In genomic region chr9:7799934-7800285, GRCh38 we compare ENCODE assay signal across 8 cellular contexts. TPM values are rescaled to one million over a fixed set of nuclear protein-coding genes. Genes with fewer than 3 reads are reported as not detected.
DNase-seq lines count a peak whose midpoint lies in the region; ATAC-seq, FAIRE-seq and TF ChIP-seq lines count a peak whose summit lies in the region.

No MANE protein-coding gene starts in this region.

- POLR2A ChIA-PET in activated CD4-positive, alpha-beta memory T cell treated with anti-CD3 and anti-CD28 coated beads, Interleukin-2, amount 10 ng/mL, durations not matched to agents 7 days and 5 days (lab: Charles Lee): interaction anchor here (1.7 to 2.7 kb wide), 2 partner anchors 136 to 177 kb away, joined by 7 to 10 read pairs; no protein-coding TSS in a partner anchor
- POLR2A ChIA-PET in HepG2 (lab: Yijun Ruan, JAX): no interaction called here

- H3K9me3 ChIP-seq in HepG2 (ENCODE audit: low read length) (no peaks in the 10 kb centered on the region), upper lobe of left lung (no peaks in the 10 kb centered on the region)

- FAIRE-seq in HepG2 (lab: Jason Lieb, UNC): no peak

- H3K4me3 ChIP-seq in HepG2 (replicated peaks in 1 of 3; ENCODE audit: insufficient read depth in 1 of 3, low read depth in 2 of 3, low read length in 3 of 3) (peak overlapping the region; percentile 85 to 86 (median 86)), upper lobe of left lung (peak overlapping the region in 3 of 4 donors; percentile 71 to 89 (median 75))

- H3K36me3 Mint-ChIP-seq in activated CD4-positive, alpha-beta memory T cell treated with anti-CD3 and anti-CD28 coated beads, Interleukin-2, amount 10 ng/mL, durations not matched to agents 7 days and 5 days (ENCODE audit: low read depth): peaks cover 28% of the 10 kb centered on the region

- no peak overlapping the region for H3K9ac ChIP-seq in HepG2 (ENCODE audit: insufficient read depth, low read depth, low read length)

- CTCF ChIA-PET in activated CD4-positive, alpha-beta memory T cell treated with anti-CD3 and anti-CD28 coated beads, Interleukin-2, amount 10 ng/mL, durations not matched to agents 7 days and 5 days (lab: Charles Lee): no interaction called here
- CTCF ChIA-PET in HepG2 (lab: Yijun Ruan, JAX; ENCODE audit: low intra/inter-chr PET ratio, low total read pairs): no interaction called here

- TF ChIP-seq EP300 in HepG2 (IDR thresholded peaks at IDR 0.05; ENCODE audit: low read depth in 2 of 2, low read length in 2 of 2) (no peak), HepG2 (CRISPR knock-in tag; IDR thresholded peaks at IDR 0.05; ENCODE audit: borderline replicate concordance) (no peak), upper lobe of left lung (IDR thresholded peaks at IDR 0.05) (no peak)

- intact Hi-C loops in HepG2 (cut with micrococcal nuclease; ENCODE audit: unreplicated experiment): no loop called here
- intact Hi-C loops in posterior vena cava (cut with DNase I): no loop called here

- peak overlapping the region; percentile 91 for H3K27ac Mint-ChIP-seq in activated CD4-positive, alpha-beta memory T cell treated with anti-CD3 and anti-CD28 coated beads, Interleukin-2, amount 10 ng/mL, durations not matched to agents 7 days and 5 days

- no peak for DNase-seq in activated CD4-positive, alpha-beta memory T cell treated with anti-CD3 and anti-CD28 coated beads, Interleukin-2, amount 10 ng/mL, durations not matched to agents 7 days and 5 days
- DNase-seq in HepG2 (ENCODE audit: low spot score) (no peak), upper lobe of left lung (no peak), 8988T (no peak), posterior vena cava (ENCODE audit: low spot score) (no peak), NCI-H1436 treated with DMSO at 0.1 percent for 48 hours (lab: John Stamatoyannopoulos, UW) (no peak)

- TF ChIP-seq POLR2A in HepG2 (IDR thresholded peaks at IDR 0.05; ENCODE audit: insufficient read depth in 1 of 2, low read depth in 2 of 2, low read length in 2 of 2) (no peak), upper lobe of left lung (IDR thresholded peaks at IDR 0.05) (no peak)

- H3K27ac ChIP-seq in HepG2 (ENCODE audit: extremely low read length, insufficient read depth, low read length) (no peak overlapping the region), upper lobe of left lung (peak overlapping the region; percentile 83 to 91 (median 86))

- in situ Hi-C loops in HepG2 (cut with HindIII; ENCODE audit: extremely low pct_ligation_motif_present, low pct_unique_long_range_greater_than_20kb): no loop called here

- BruUV-seq in HepG2 (replicated peaks; lab: Mats Ljungman, UMichigan): no TSS peak

- H3K36me3 ChIP-seq in HepG2 (replicated peaks in 1 of 2; ENCODE audit: control insufficient read depth in 1 of 2, insufficient read depth in 2 of 2, low read length in 2 of 2): peaks cover 0 to 7% of the 10 kb centered on the region in 2 experiments; a peak in 3 of 5 replicates
- peaks cover 0 to 20% (median 8%) of the 10 kb centered on the region in 4 donors for H3K36me3 ChIP-seq in upper lobe of left lung

- H3K4me3 Mint-ChIP-seq in activated CD4-positive, alpha-beta memory T cell treated with anti-CD3 and anti-CD28 coated beads, Interleukin-2, amount 10 ng/mL, durations not matched to agents 7 days and 5 days: peak overlapping the region; percentile 93

- H3K27me3 Mint-ChIP-seq in activated CD4-positive, alpha-beta memory T cell treated with anti-CD3 and anti-CD28 coated beads, Interleukin-2, amount 10 ng/mL, durations not matched to agents 7 days and 5 days: no peaks in the 10 kb centered on the region

- TF ChIP-seq RAD21 in HepG2 (CRISPR knock-in tag; IDR thresholded peaks at IDR 0.05): no peak

- WGBS in HepG2 (ENCODE audit: low lambda C conversion rate): 56% methylated on average over 5 of the region's 8 CpGs
- WGBS in upper lobe of left lung, 2 donors: 28 to 41% methylated on average over 6 to 8 of the region's 8 CpGs

- peaks cover 10% of the 10 kb centered on the region for H3K79me2 ChIP-seq in HepG2 (ENCODE audit: insufficient read depth, low read length)

- TF ChIP-seq CTCF in HepG2 (CRISPR knock-in tag; IDR thresholded peaks at IDR 0.05) (no peak), upper lobe of left lung (IDR thresholded peaks at IDR 0.05) (no peak)

- ATAC-seq in GM18870 (IDR thresholded peaks at IDR 0.05; ENCODE audit: unreplicated experiment): peak; percentile 24
- ATAC-seq in HG02973 (IDR thresholded peaks at IDR 0.05; ENCODE audit: unreplicated experiment): peak; percentile 29
- peak; percentile 11; the same call in 1 of the 3 replicates for ATAC-seq in HepG2
- ATAC-seq in upper lobe of left lung (ENCODE audit: low FRiP score in 2 of 2): peak in 1 of 2 donors; percentile 43

- H2AFZ ChIP-seq in HepG2 (ENCODE audit: low read length): peak overlapping the region; percentile 93

- H4K20me1 ChIP-seq in HepG2 (ENCODE audit: insufficient read depth, low read length): no peaks in the 10 kb centered on the region

- peaks cover 18% of the 10 kb centered on the region for H3K4me1 ChIP-seq in HepG2 (ENCODE audit: insufficient read depth, low read length)
- peaks cover 8 to 14% (median 11%) of the 10 kb centered on the region in 4 donors for H3K4me1 ChIP-seq in upper lobe of left lung

- H3K27me3 ChIP-seq in HepG2 (ENCODE audit: control insufficient read depth in 1 of 2, insufficient read depth in 2 of 2, low read length in 2 of 2) (no peaks in the 10 kb centered on the region), upper lobe of left lung (no peaks in the 10 kb centered on the region)

- H3K9me3 Mint-ChIP-seq in activated CD4-positive, alpha-beta memory T cell treated with anti-CD3 and anti-CD28 coated beads, Interleukin-2, amount 10 ng/mL, durations not matched to agents 7 days and 5 days: no peaks in the 10 kb centered on the region

- H3K4me1 Mint-ChIP-seq in activated CD4-positive, alpha-beta memory T cell treated with anti-CD3 and anti-CD28 coated beads, Interleukin-2, amount 10 ng/mL, durations not matched to agents 7 days and 5 days: peaks cover 34% of the 10 kb centered on the region

- peak overlapping the region; percentile 77 for H3K4me2 ChIP-seq in HepG2 (ENCODE audit: low read depth, low read length)

TF ChIP-seq in HepG2, 621 proteins besides CTCF, POLR2A, EP300 and RAD21:
- TF ChIP-seq, protein P1, sequence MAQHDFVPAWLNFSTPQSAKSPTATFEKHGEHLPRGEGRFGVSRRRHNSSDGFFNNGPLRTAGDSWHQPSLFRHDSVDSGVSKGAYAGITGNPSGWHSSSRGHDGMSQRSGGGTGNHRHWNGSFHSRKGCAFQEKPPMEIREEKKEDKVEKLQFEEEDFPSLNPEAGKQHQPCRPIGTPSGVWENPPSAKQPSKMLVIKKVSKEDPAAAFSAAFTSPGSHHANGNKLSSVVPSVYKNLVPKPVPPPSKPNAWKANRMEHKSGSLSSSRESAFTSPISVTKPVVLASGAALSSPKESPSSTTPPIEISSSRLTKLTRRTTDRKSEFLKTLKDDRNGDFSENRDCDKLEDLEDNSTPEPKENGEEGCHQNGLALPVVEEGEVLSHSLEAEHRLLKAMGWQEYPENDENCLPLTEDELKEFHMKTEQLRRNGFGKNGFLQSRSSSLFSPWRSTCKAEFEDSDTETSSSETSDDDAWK (CRISPR knock-in tag; IDR thresholded peaks at IDR 0.05): no peak
- 0 out of 2 replicates have a peak, but pooled peaks have one; percentile 5 for TF ChIP-seq NCOA2 (CRISPR knock-in tag; IDR thresholded peaks at IDR 0.05)

RNA-seq across cellular contexts. Expression of gene DMAC1, which starts 0.3 kb away (rescaled TPM):
- 10 to 100 TPM; 46.5 to 50.1 TPM for total RNA-seq in activated CD4-positive, alpha-beta memory T cell treated with anti-CD3 and anti-CD28 coated beads, Interleukin-2, amount 10 ng/mL, durations not matched to agents 7 days and 5 days
- 72.9 and 98.5 TPM in 2 replicates for total RNA-seq in HepG2 (2016; rRNA removed; fragmentation: Illumina TruSeq; extraction: Trizol)
- 15.8 and 17.0 TPM in 2 replicates for total RNA-seq in HepG2 (2016; cell fraction: cytosol; rRNA removed; fragmentation: Illumina TruSeq; extraction: Trizol; ENCODE audit: low read depth)
- total RNA-seq in HepG2 (2016; cell fraction: insoluble cytoplasmic fraction; rRNA removed; fragmentation: Illumina TruSeq; extraction: Trizol): 74.7 and 108 TPM in 2 replicates
- 28.9 and 34.9 TPM in 2 replicates for total RNA-seq in HepG2 (2016; cell fraction: membrane; rRNA removed; fragmentation: Illumina TruSeq; extraction: Trizol)
- 27.3 and 33.1 TPM in 2 replicates for total RNA-seq in HepG2 (2016; cell fraction: nucleus; rRNA removed; fragmentation: Illumina TruSeq; extraction: Trizol)
- polyA plus RNA-seq in HepG2 (2011; rRNA removed): 42.9 and 44.3 TPM in 2 replicates
- 11.1 and 15.4 TPM in 2 replicates for polyA plus RNA-seq in HepG2 (2011; cell fraction: cytosol; rRNA removed)
- polyA plus RNA-seq in HepG2 (2011; cell fraction: nucleus; rRNA removed): 7.1 and 9.1 TPM in 2 replicates
- 48.3 and 52.6 TPM in 2 replicates for polyA plus RNA-seq in HepG2 (2012)
- 16.1 and 19.8 TPM in 2 replicates for polyA plus RNA-seq in HepG2 (2016; cell fraction: cytosol; fragmentation: Illumina TruSeq; extraction: Trizol; ENCODE audit: low read depth)
- polyA plus RNA-seq in HepG2 (2016; cell fraction: insoluble cytoplasmic fraction; fragmentation: Illumina TruSeq; extraction: Trizol; ENCODE audit: low read depth): 76.6 and 86.3 TPM in 2 replicates
- polyA plus RNA-seq in HepG2 (2016; cell fraction: membrane; fragmentation: Illumina TruSeq; extraction: Trizol; ENCODE audit: low read depth): 22.6 and 23.6 TPM in 2 replicates
- polyA plus RNA-seq in HepG2 (2016; cell fraction: nucleus; fragmentation: Illumina TruSeq; extraction: Trizol; ENCODE audit: insufficient read depth, low read depth): 40.0 and 44.8 TPM in 2 replicates
- polyA minus RNA-seq in HepG2 (2011; rRNA and poly(A)+ RNA removed; ENCODE audit: low replicate concordance): 11.3 and 19.8 TPM in 2 replicates
- polyA minus RNA-seq in HepG2 (2011; cell fraction: cytosol; rRNA and poly(A)+ RNA removed): 11.5 and 15.9 TPM in 2 replicates
- 11.6 and 12.6 TPM in 2 replicates for polyA minus RNA-seq in HepG2 (2011; cell fraction: nucleus; rRNA and poly(A)+ RNA removed)
- total RNA-seq in upper lobe of left lung: 10 to 100 TPM in 3 of 6 donors, 1 to 10 TPM in 3; 5.9 to 37.4 (median 10.9) TPM
- total RNA-seq in posterior vena cava: 10 to 100 TPM; 35.6 to 45.2 TPM
